ENCODE assay signal across 14 cellular contexts in the genomic region with DNA sequence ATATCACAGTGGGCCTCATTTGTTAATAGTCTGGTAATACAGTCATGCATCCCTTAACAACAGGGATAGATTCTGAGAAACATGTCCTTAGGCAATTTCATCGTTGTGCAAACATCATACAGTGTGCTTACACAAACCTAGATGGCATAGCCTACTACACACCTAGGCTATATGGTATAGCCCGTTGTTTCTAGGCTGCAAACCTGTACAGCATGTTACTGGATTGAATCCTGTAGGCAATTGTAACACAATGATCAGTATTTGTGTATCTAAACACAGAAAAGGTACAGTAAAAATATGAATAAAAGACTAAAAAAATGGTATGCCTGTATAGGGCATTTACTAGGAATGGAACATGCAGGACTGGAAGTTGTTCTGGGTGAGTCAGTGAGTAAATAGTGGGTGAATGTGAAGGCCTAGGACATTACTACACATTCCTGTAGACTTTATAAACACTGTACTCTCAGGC. TPM values are rescaled to one million over a fixed set of nuclear protein-coding genes. Genes with fewer than 3 reads are reported as not detected.
DNase-seq lines count a peak whose midpoint lies in the region; ATAC-seq and TF ChIP-seq lines count a peak whose summit lies in the region.
"Had no signal": no experiment of that assay in that cellular context is flagged by ENCODE, and none has a peak within 500 bp of the region (broad histone marks: within the 10 kb centered on the region; RNA-seq: fewer than 3 reads in every experiment).

No MANE protein-coding gene starts in this region.

- H3K4ac ChIP-seq in mesenchymal stem cell (ENCODE audit: low read depth in 1 of 2, low read length in 2 of 2) = no peak overlapping the region

- H2BK12ac ChIP-seq in mesenchymal stem cell (ENCODE audit: low read length in 2 of 2) = peak overlapping the region; percentile 38 to 45

- peak overlapping the region; percentile 56 for H3K27ac ChIP-seq in mesenchymal stem cell (ENCODE audit: low read length, poor library complexity, severe bottlenecking)
- H3K27ac ChIP-seq: adrenal gland, SJCRH30 had no signal

- H3K18ac ChIP-seq in mesenchymal stem cell (ENCODE audit: low read depth in 1 of 2, low read length in 2 of 2) = no peak overlapping the region

- H2BK5ac ChIP-seq in mesenchymal stem cell (ENCODE audit: low read depth, low read length, poor library complexity, severe bottlenecking) = no peak overlapping the region

- TF ChIP-seq CTCF in GM20000 (IDR thresholded peaks at IDR 0.05; ENCODE audit: extremely low read depth, missing control alignments) = no peak

- no peak overlapping the region for H2AK5ac ChIP-seq in mesenchymal stem cell (ENCODE audit: low read length, severe bottlenecking)

- H3K14ac ChIP-seq in mesenchymal stem cell (ENCODE audit: low read length in 2 of 2) = no peak overlapping the region

- H3K79me1 ChIP-seq in mesenchymal stem cell (replicated peaks; ENCODE audit: low read length, poor library complexity, severe bottlenecking) = peaks cover 5% of the 10 kb centered on the region

- H3K9me3 ChIP-seq in mesenchymal stem cell (ENCODE audit: control insufficient read depth, low read length) = no peaks in the 10 kb centered on the region
- H3K9me3 ChIP-seq: adrenal gland, SJCRH30 had no signal

- H3K9ac ChIP-seq in mesenchymal stem cell (ENCODE audit: low read length) = no peak overlapping the region

- no peak overlapping the region for H2AFZ ChIP-seq in mesenchymal stem cell (ENCODE audit: low read depth, low read length)

- DNase-seq in EL (peak; percentile 77), NCI-H774 (lab: John Stamatoyannopoulos, UW) (peak; percentile 3), dermis blood vessel endothelial cell (peak; percentile 58), mesenchymal stem cell (peak; percentile 79), SW 1271 (lab: John Stamatoyannopoulos, UW) (no peak), amniotic stem cell (lab: John Stamatoyannopoulos, UW) (no peak), GM20000 (ENCODE audit: low spot score) (no peak)
- DNase-seq: adrenal gland, C1 segment of cervical spinal cord, NCI-H1048, NCI-H446 treated with DMSO at 0.1 percent for 48 hours, retina, SJCRH30 had no signal

- 50% methylated on average over 1 of the region's 2 CpGs for WGBS in mesenchymal stem cell

- peaks cover 1% of the 10 kb centered on the region for H3K4me1 ChIP-seq in mesenchymal stem cell (ENCODE audit: control insufficient read depth, insufficient read depth, low read depth, low read length)

- no peaks in the 10 kb centered on the region for H3K36me3 ChIP-seq in mesenchymal stem cell (ENCODE audit: control insufficient read depth in 1 of 2, insufficient read depth in 2 of 2, low read depth in 1 of 2, low read length in 2 of 2)
- H3K36me3 ChIP-seq: adrenal gland, SJCRH30 had no signal

- H4K91ac ChIP-seq in mesenchymal stem cell (ENCODE audit: low read length) = peak overlapping the region; percentile 52

- H3K23ac ChIP-seq in mesenchymal stem cell (ENCODE audit: low read length in 2 of 2) = no peak overlapping the region

- H4K8ac ChIP-seq in mesenchymal stem cell (ENCODE audit: low read length) = no peak overlapping the region

- H2BK15ac ChIP-seq in mesenchymal stem cell (ENCODE audit: low read depth, poor library complexity, severe bottlenecking) = no peak overlapping the region

- no peak overlapping the region for H3K4me3 ChIP-seq in mesenchymal stem cell (ENCODE audit: insufficient read depth in 1 of 2, low read depth in 1 of 2, low read length in 2 of 2)
- H3K4me3 ChIP-seq: adrenal gland, SJCRH30 had no signal

- no peak overlapping the region for H2BK120ac ChIP-seq in mesenchymal stem cell (ENCODE audit: low read depth, low read length)

- no peak overlapping the region for H3K4me2 ChIP-seq in mesenchymal stem cell (ENCODE audit: low read length, poor library complexity, severe bottlenecking)

- no peaks in the 10 kb centered on the region for H3K27me3 ChIP-seq in mesenchymal stem cell (ENCODE audit: control insufficient read depth in 1 of 2, insufficient read depth in 1 of 2, low read length in 2 of 2)
- H3K27me3 ChIP-seq: adrenal gland, SJCRH30 had no signal

- no peak for ATAC-seq in HG03469 (IDR thresholded peaks at IDR 0.05; ENCODE audit: unreplicated experiment)

RNA-seq across cellular contexts. Expression of a gene that starts 12.0 kb away (rescaled TPM):
- total RNA-seq in dermis blood vessel endothelial cell = 38.6 and 45.6 TPM in 2 replicates
- 60.2 TPM for polyA plus RNA-seq in mesenchymal stem cell (2013, experiment 1 of 2)
- 60.6 TPM for polyA plus RNA-seq in mesenchymal stem cell (2013, experiment 2 of 2)

Comparison
In these comparisons a context has a peak if more than half of its experiments do, and no peak if none do; other contexts are left out.
1. DNase-seq: peak in EL (single experiment), NCI-H774 (single experiment), dermis blood vessel endothelial cell (single experiment) and mesenchymal stem cell (single experiment); none in SW 1271 (0 of 2), amniotic stem cell (single experiment) and GM20000 (single experiment).